Comparison of ENCODE assay signal across 18 cellular contexts in genomic region chr16:23962001-23962400, GRCh38.
A peak's percentile ranks its signal among the peaks of the same experiment; 100 is the strongest.
DNase-seq lines count a peak whose midpoint lies in the region; ATAC-seq and TF ChIP-seq lines count a peak whose summit lies in the region.
"Had no signal": no experiment of that assay in that cellular context is flagged by ENCODE, and none has a peak within 500 bp of the region (broad histone marks: within the 10 kb centered on the region; RNA-seq: fewer than 3 reads in every experiment).

No MANE protein-coding gene starts in this region.

- H3K27ac Mint-ChIP-seq in activated T-helper 2 cell treated with anti-CD3 and anti-CD28 coated beads, Interferon-gamma antibody, Interleukin-2, Interleukin-4, amounts not matched to agents 10 μg/mL and 5 μg/mL and 100 μg/mL, durations not matched to agents 14 hours and 24 hours and 36 hours, result peak overlapping the region; percentile 45

- peak; percentile 54 for DNase-seq in activated T-cell treated with anti-CD3 and anti-CD28 coated beads for 24 hours (ENCODE audit: low read depth)
- no peak for DNase-seq in activated T-cell treated with anti-CD3 and anti-CD28 coated beads, Interleukin-2, amount 50 U/mL, for 1 hour
- DNase-seq in activated T-helper 2 cell treated with anti-CD3 and anti-CD28 coated beads, Interferon-gamma antibody, Interleukin-2, Interleukin-4, amounts not matched to agents 10 μg/mL and 5 μg/mL and 100 μg/mL, durations not matched to agents 14 hours and 24 hours and 36 hours (ENCODE audit: low spot score), result no peak
- peak; percentile 49 to 64 for DNase-seq in stimulated activated CD4-positive, alpha-beta T cell treated with anti-CD3 and anti-CD28 coated beads, Interleukin-12 subunit alpha, Interleukin-12 subunit beta, amount 100 ng/mL, for 24 hours (ENCODE audit: low read depth in 2 of 2)
- peak; percentile 74 for DNase-seq in stimulated activated naive CD8-positive, alpha-beta T cell treated with anti-CD3 and anti-CD28 coated beads, Interleukin-15, Interleukin-2, amounts not matched to agents 100 U/mL and 50 U/mL, for 24 hours
- DNase-seq in uterus, result no peak
- DNase-seq in ecto neural progenitor cell (ENCODE audit: low spot score), result no peak
- no peak for DNase-seq in GM19240 (ENCODE audit: insufficient read length, low spot score)
- DNase-seq: amniotic stem cell; CD8-positive, alpha-beta memory T cell; DMS79 treated with DMSO at 0.1 percent for 48 hours; effector CD8-positive, alpha-beta T cell; NCI-H1930; NCI-H524; pancreas; sigmoid colon; SJCRH30; T-helper 9 cell had no signal

- peak; percentile 83 for ATAC-seq in stimulated activated naive CD8-positive, alpha-beta T cell treated with anti-CD3 and anti-CD28 coated beads, Interleukin-15, Interleukin-2, amounts not matched to agents 100 U/mL and 50 U/mL, for 24 hours
- ATAC-seq: pancreas had no signal

- no peaks in the 10 kb centered on the region for H3K27me3 Mint-ChIP-seq in activated T-helper 2 cell treated with anti-CD3 and anti-CD28 coated beads, Interferon-gamma antibody, Interleukin-2, Interleukin-4, amounts not matched to agents 10 μg/mL and 5 μg/mL and 100 μg/mL, durations not matched to agents 14 hours and 24 hours and 36 hours (ENCODE audit: low read depth)

- H3K4me3 ChIP-seq in uterus, result no peak overlapping the region
- H3K4me3 ChIP-seq: pancreas, sigmoid colon, SJCRH30 had no signal

- no peak overlapping the region for H3K27ac ChIP-seq in uterus
- H3K27ac ChIP-seq: pancreas, sigmoid colon, SJCRH30 had no signal

- intact Hi-C loops in activated T-helper 2 cell treated with anti-CD3 and anti-CD28 coated beads, Interferon-gamma antibody, Interleukin-2, Interleukin-4, amounts not matched to agents 10 μg/mL and 5 μg/mL and 100 μg/mL, durations not matched to agents 14 hours and 24 hours and 36 hours (cut with micrococcal nuclease), result loop anchor here (1.0 to 5.0 kb wide), 4 partner anchors 37 to 160 kb away; no protein-coding TSS in a partner anchor
- intact Hi-C loops in uterus (cut with DNase I; ENCODE audit: low total_unique reads), result no loop called here

- H3K27me3 ChIP-seq in uterus, result no peaks in the 10 kb centered on the region
- H3K27me3 ChIP-seq: pancreas, sigmoid colon, SJCRH30 had no signal

- no peaks in the 10 kb centered on the region for H3K9me3 ChIP-seq in uterus
- H3K9me3 ChIP-seq: pancreas, sigmoid colon, SJCRH30 had no signal

- no peaks in the 10 kb centered on the region for H3K36me3 ChIP-seq in uterus
- H3K36me3 ChIP-seq: pancreas, sigmoid colon, SJCRH30 had no signal

- TF ChIP-seq CTCF in uterus (IDR thresholded peaks at IDR 0.05), result no peak

- H3K4me3 Mint-ChIP-seq in activated T-helper 2 cell treated with anti-CD3 and anti-CD28 coated beads, Interferon-gamma antibody, Interleukin-2, Interleukin-4, amounts not matched to agents 10 μg/mL and 5 μg/mL and 100 μg/mL, durations not matched to agents 14 hours and 24 hours and 36 hours (ENCODE audit: low read depth), result no peak overlapping the region
- H3K4me3 Mint-ChIP-seq: CD8-positive, alpha-beta memory T cell had no signal

- H3K9me3 Mint-ChIP-seq in activated T-helper 2 cell treated with anti-CD3 and anti-CD28 coated beads, Interferon-gamma antibody, Interleukin-2, Interleukin-4, amounts not matched to agents 10 μg/mL and 5 μg/mL and 100 μg/mL, durations not matched to agents 14 hours and 24 hours and 36 hours, result no peaks in the 10 kb centered on the region
- H3K9me3 Mint-ChIP-seq: CD8-positive, alpha-beta memory T cell had no signal

- peaks cover 46% of the 10 kb centered on the region for H3K4me1 Mint-ChIP-seq in activated T-helper 2 cell treated with anti-CD3 and anti-CD28 coated beads, Interferon-gamma antibody, Interleukin-2, Interleukin-4, amounts not matched to agents 10 μg/mL and 5 μg/mL and 100 μg/mL, durations not matched to agents 14 hours and 24 hours and 36 hours (ENCODE audit: low read depth)

- no peak for TF ChIP-seq POLR2A in uterus (IDR thresholded peaks at IDR 0.05)

- H3K4me1 ChIP-seq in uterus, result no peaks in the 10 kb centered on the region
- H3K4me1 ChIP-seq: pancreas, SJCRH30 had no signal

- peaks cover 28% of the 10 kb centered on the region for H3K36me3 Mint-ChIP-seq in activated T-helper 2 cell treated with anti-CD3 and anti-CD28 coated beads, Interferon-gamma antibody, Interleukin-2, Interleukin-4, amounts not matched to agents 10 μg/mL and 5 μg/mL and 100 μg/mL, durations not matched to agents 14 hours and 24 hours and 36 hours (ENCODE audit: low read depth)

Comparison
In these comparisons a context has a peak if more than half of its experiments do, and no peak if none do; other contexts are left out.
1. DNase-seq: peak in activated T-cell treated with anti-CD3 and anti-CD28 coated beads for 24 hours (single experiment), stimulated activated CD4-positive, alpha-beta T cell treated with anti-CD3 and anti-CD28 coated beads, Interleukin-12 subunit alpha, Interleukin-12 subunit beta, amount 100 ng/mL, for 24 hours (2 of 2) and stimulated activated naive CD8-positive, alpha-beta T cell treated with anti-CD3 and anti-CD28 coated beads, Interleukin-15, Interleukin-2, amounts not matched to agents 100 U/mL and 50 U/mL, for 24 hours (single experiment); none in activated T-cell treated with anti-CD3 and anti-CD28 coated beads, Interleukin-2, amount 50 U/mL, for 1 hour (single experiment), activated T-helper 2 cell treated with anti-CD3 and anti-CD28 coated beads, Interferon-gamma antibody, Interleukin-2, Interleukin-4, amounts not matched to agents 10 μg/mL and 5 μg/mL and 100 μg/mL, durations not matched to agents 14 hours and 24 hours and 36 hours (single experiment), uterus (0 of 2), ecto neural progenitor cell (single experiment) and GM19240 (single experiment).